In the genomic region with DNA sequence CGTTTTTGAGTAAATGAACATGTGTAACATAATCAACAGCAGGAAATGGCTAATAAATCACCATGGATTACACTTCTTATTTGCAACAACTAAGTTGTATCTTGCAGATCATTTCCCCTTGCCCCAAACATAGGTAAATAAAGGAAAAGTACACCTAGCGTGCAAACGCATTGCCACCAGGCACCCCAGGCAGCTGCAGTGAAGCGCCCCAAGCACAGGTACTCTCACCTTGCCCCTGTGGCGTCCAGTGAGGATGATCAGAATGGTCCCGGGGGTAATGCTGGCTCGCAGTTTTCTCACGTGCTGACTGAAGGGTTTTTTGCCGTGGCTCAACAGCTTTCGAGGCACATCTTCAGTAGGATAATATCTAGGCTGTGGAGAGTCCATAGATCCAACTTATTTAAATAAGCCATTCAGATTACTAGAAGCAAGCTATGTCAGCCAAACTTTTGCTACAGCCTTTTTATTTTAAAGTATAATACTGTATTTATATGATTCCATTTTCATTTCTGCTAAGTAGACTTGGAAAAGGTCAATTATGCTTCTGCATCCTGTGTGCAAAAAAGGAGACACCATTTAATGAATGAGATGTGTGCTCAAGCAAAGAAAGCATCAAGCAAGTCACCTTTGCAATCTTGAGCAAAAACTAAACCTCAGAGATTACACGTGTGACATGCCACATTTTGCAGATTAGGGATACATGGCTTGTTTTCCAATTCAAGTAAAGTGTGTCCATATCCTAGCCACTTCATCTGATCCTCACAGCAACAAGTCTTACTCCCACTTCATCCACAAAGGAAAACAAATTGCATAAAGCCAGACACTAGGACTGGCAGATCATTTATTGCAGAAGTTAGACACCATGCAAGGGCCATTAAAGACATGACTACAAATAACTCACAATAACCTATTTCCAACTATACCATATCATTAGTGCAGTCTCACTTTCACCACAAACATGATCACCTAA, we compare ENCODE assay signal across 1 cellular context.
TF ChIP-seq lines count a peak whose summit lies in the region.

No MANE protein-coding gene starts in this region.

TF ChIP-seq in IMR-90, 13 proteins besides CTCF, POLR2A, EP300 and RAD21:
- TF ChIP-seq MAFK (IDR thresholded peaks at IDR 0.05; ENCODE audit: low read depth, low read length) (no peak), CEBPB (IDR thresholded peaks at IDR 0.05; ENCODE audit: low read depth, low read length) (no peak), RFX5 (IDR thresholded peaks at IDR 0.05; ENCODE audit: low read depth, low read length) (no peak), SMC3 (IDR thresholded peaks at IDR 0.05; ENCODE audit: low read depth, low read length) (no peak), MAZ (IDR thresholded peaks at IDR 0.05; ENCODE audit: borderline replicate concordance, low read depth, low read length) (no peak), NFE2L2 (IDR thresholded peaks at IDR 0.05; ENCODE audit: low read depth, low read length) (no peak), MXI1 (IDR thresholded peaks at IDR 0.05; ENCODE audit: borderline replicate concordance, low read depth, low read length) (no peak), BHLHE40 (IDR thresholded peaks at IDR 0.05; ENCODE audit: low read depth, low read length) (no peak), FOS (IDR thresholded peaks at IDR 0.05; ENCODE audit: low read depth, low read length) (no peak), RCOR1 (IDR thresholded peaks at IDR 0.05; ENCODE audit: insufficient replicate concordance, low read length) (no peak), CHD1 (IDR thresholded peaks at IDR 0.05; ENCODE audit: low read depth, low read length) (no peak)
- TF ChIP-seq, protein P1, sequence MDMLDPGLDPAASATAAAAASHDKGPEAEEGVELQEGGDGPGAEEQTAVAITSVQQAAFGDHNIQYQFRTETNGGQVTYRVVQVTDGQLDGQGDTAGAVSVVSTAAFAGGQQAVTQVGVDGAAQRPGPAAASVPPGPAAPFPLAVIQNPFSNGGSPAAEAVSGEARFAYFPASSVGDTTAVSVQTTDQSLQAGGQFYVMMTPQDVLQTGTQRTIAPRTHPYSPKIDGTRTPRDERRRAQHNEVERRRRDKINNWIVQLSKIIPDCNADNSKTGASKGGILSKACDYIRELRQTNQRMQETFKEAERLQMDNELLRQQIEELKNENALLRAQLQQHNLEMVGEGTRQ (IDR thresholded peaks at IDR 0.05; ENCODE audit: low read depth, low read length) = no peak
- TF ChIP-seq, protein P2, sequence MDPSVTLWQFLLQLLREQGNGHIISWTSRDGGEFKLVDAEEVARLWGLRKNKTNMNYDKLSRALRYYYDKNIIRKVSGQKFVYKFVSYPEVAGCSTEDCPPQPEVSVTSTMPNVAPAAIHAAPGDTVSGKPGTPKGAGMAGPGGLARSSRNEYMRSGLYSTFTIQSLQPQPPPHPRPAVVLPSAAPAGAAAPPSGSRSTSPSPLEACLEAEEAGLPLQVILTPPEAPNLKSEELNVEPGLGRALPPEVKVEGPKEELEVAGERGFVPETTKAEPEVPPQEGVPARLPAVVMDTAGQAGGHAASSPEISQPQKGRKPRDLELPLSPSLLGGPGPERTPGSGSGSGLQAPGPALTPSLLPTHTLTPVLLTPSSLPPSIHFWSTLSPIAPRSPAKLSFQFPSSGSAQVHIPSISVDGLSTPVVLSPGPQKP (IDR thresholded peaks at IDR 0.05; ENCODE audit: borderline replicate concordance, low read depth, low read length) = no peak
